ENCODE assay signal across 1 cellular context in the genomic region with DNA sequence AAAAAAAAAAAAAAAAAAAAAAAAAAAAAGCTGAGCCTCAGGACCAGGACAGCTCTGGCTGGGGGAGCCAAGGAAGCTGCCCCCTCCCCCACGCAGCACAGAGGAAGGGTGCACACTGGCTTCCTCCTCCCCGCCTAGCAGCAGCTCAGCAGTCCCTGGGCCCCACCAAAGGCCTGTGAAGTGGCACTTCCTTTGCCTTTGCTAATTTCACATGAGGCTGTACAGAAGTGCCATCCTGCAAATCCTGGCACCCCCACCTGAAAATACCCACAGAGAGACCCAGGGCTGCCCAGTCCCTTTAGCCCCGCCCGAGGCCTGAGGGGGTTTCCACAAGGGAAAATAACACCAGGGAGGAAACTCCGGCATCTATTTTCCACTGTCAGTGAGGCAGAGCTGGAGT.
A peak's percentile ranks its signal among the peaks of the same experiment; 100 is the strongest.
TF ChIP-seq lines count a peak whose summit lies in the region.

No MANE protein-coding gene starts in this region.

TF ChIP-seq in GM12878, 131 proteins besides CTCF, POLR2A, EP300 and RAD21:
- no peak for TF ChIP-seq ZNF274 (IDR thresholded peaks at IDR 0.05; ENCODE audit: insufficient read depth, insufficient read length)
- TF ChIP-seq NBN (IDR thresholded peaks at IDR 0.05) = 0 out of 2 replicates have a peak, but pooled peaks have one; percentile 50
- peak; percentile 61 for TF ChIP-seq IKZF1 (conservative IDR thresholded peaks at IDR 0.05)
- TF ChIP-seq, protein P1, sequence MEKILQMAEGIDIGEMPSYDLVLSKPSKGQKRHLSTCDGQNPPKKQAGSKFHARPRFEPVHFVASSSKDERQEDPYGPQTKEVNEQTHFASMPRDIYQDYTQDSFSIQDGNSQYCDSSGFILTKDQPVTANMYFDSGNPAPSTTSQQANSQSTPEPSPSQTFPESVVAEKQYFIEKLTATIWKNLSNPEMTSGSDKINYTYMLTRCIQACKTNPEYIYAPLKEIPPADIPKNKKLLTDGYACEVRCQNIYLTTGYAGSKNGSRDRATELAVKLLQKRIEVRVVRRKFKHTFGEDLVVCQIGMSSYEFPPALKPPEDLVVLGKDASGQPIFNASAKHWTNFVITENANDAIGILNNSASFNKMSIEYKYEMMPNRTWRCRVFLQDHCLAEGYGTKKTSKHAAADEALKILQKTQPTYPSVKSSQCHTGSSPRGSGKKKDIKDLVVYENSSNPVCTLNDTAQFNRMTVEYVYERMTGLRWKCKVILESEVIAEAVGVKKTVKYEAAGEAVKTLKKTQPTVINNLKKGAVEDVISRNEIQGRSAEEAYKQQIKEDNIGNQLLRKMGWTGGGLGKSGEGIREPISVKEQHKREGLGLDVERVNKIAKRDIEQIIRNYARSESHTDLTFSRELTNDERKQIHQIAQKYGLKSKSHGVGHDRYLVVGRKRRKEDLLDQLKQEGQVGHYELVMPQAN (conservative IDR thresholded peaks at IDR 0.05) = no peak
- TF ChIP-seq MLLT1 (IDR thresholded peaks at IDR 0.05) = peak; percentile 4; the same call in 1 of the 2 replicates
- TF ChIP-seq RUNX3 (IDR thresholded peaks at IDR 0.05; ENCODE audit: low read length) = peak; percentile 32; the same call in 1 of the 2 replicates
- no peak for TF ChIP-seq PKNOX1 (IDR thresholded peaks at IDR 0.05)
- TF ChIP-seq, protein P2, sequence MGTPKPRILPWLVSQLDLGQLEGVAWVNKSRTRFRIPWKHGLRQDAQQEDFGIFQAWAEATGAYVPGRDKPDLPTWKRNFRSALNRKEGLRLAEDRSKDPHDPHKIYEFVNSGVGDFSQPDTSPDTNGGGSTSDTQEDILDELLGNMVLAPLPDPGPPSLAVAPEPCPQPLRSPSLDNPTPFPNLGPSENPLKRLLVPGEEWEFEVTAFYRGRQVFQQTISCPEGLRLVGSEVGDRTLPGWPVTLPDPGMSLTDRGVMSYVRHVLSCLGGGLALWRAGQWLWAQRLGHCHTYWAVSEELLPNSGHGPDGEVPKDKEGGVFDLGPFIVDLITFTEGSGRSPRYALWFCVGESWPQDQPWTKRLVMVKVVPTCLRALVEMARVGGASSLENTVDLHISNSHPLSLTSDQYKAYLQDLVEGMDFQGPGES (IDR thresholded peaks at IDR 0.05) = no peak
- 0 out of 2 replicates have a peak, but pooled peaks have one; percentile 15 for TF ChIP-seq POLR2AphosphoS2 (IDR thresholded peaks at IDR 0.05; ENCODE audit: low read depth, low read length)
- TF ChIP-seq SPI1 (IDR thresholded peaks at IDR 0.05; ENCODE audit: borderline replicate concordance, insufficient read depth, low read depth, low read length) = 0 out of 2 replicates have a peak, but pooled peaks have one; percentile 9
- no peak for TF ChIP-seq STAT1 (conservative IDR thresholded peaks at IDR 0.05)
- TF ChIP-seq E2F4 (IDR thresholded peaks at IDR 0.05; ENCODE audit: low read depth, low read length) = no peak
- 0 out of 2 replicates have a peak, but pooled peaks have one; percentile 7 for TF ChIP-seq YY1 (IDR thresholded peaks at IDR 0.05; ENCODE audit: low read depth, low read length)
- 0 out of 2 replicates have a peak, but pooled peaks have one; percentile 19 for TF ChIP-seq CHD2 (IDR thresholded peaks at IDR 0.05; ENCODE audit: borderline replicate concordance, low read depth, low read length)
- TF ChIP-seq IKZF2 (IDR thresholded peaks at IDR 0.05) = peak in 1 of 2 experiments; percentile 38; a peak in 2 of 4 replicates
